32 cellular contexts compared by ENCODE assay signal in the genomic region with DNA sequence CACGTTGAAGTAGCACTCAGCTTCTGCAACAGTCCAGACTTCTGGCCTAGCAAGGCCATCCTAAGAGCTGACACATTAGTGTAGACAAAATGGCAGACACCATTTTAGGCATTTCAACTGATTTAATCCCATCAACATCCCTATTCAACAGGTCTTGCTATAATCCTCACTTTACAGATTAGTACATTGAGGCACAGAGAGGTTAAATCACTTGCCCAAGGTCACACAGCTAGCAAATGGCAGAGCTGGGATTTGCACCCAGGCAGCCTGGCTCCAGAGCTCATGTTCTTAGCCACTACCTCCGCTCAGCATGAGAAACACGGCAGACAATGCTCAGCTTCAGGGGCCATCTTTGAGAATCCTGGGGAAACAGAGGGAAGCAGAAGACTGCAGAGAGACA.
"Had no signal": no experiment of that assay in that cellular context is flagged by ENCODE, and none has a peak within 500 bp of the region (broad histone marks: within the 10 kb centered on the region; RNA-seq: fewer than 3 reads in every experiment).

No MANE protein-coding gene starts in this region.

- DNase-seq: naive thymus-derived CD4-positive, alpha-beta T cell; natural killer cell; nucleus accumbens; ovary; posterior cingulate gyrus; psoas muscle; right cardiac atrium; spleen; stimulated activated CD4-positive, alpha-beta T cell treated with anti-CD3 and anti-CD28 coated beads, Interleukin-12 subunit alpha, Interleukin-12 subunit beta, amount 100 ng/mL, for 4 hours; stimulated activated CD4-positive, alpha-beta T cell treated with anti-CD3 and anti-CD28 coated beads, Interleukin-1b, Interleukin-23, amount 100 ng/mL, for 48 hours; stimulated activated CD4-positive, alpha-beta T cell treated with anti-CD3 and anti-CD28 coated beads, Interleukin-4, amount 100 ng/mL, for 1 hour; stimulated activated CD4-positive, alpha-beta T cell treated with anti-CD3 and anti-CD28 coated beads, Interleukin-4, amount 100 ng/mL, for 4 hours; stimulated activated CD8-positive, alpha-beta memory T cell treated with anti-CD3 and anti-CD28 coated beads, Interleukin-4, amount 100 ng/mL, for 48 hours; stimulated activated naive CD4-positive, alpha-beta T cell; stimulated activated naive CD8-positive, alpha-beta T cell treated with anti-CD3 and anti-CD28 coated beads, Interleukin-15, amount 100 ng/mL, for 72 hours; stimulated activated naive CD8-positive, alpha-beta T cell treated with anti-CD3 and anti-CD28 coated beads, Interleukin-15, Interleukin-2, amounts not matched to agents 100 U/mL and 50 U/mL, for 24 hours; substantia nigra; testis; tibial artery; transverse colon; upper lobe of right lung; uterus had no signal

- H3K27me3 ChIP-seq: neutrophil, ovary, spleen, suprapubic skin, testis, tibial artery, transverse colon, upper lobe of right lung, uterus had no signal

- H3K9me3 ChIP-seq: neutrophil, ovary, psoas muscle, spleen, suprapubic skin, testis, tibial artery, transverse colon, upper lobe of right lung, uterus had no signal

- H3K4me1 Mint-ChIP-seq: naive thymus-derived CD4-positive, alpha-beta T cell; natural killer cell; nephron; stimulated activated memory B cell treated with anti-CD40 and anti-IgM and Interleukin-4, amounts not matched to agents 10 μg/mL and 1 μg/mL and 100 μg/mL, for 72 hours; stimulated activated naive CD8-positive, alpha-beta T cell treated with anti-CD3 and anti-CD28 coated beads, Interleukin-15, amount 100 ng/mL, for 72 hours had no signal

- H3K9ac ChIP-seq: parathyroid adenoma had no signal

- ATAC-seq: naive thymus-derived CD4-positive, alpha-beta T cell; natural killer cell; psoas muscle; right cardiac atrium; sciatic nerve; stimulated activated memory B cell treated with anti-CD40 and anti-IgM and Interleukin-4, amounts not matched to agents 10 μg/mL and 1 μg/mL and 100 μg/mL, for 72 hours; stimulated activated naive CD8-positive, alpha-beta T cell treated with anti-CD3 and anti-CD28 coated beads, Interleukin-15, amount 100 ng/mL, for 72 hours; stimulated activated naive CD8-positive, alpha-beta T cell treated with anti-CD3 and anti-CD28 coated beads, Interleukin-15, Interleukin-2, amounts not matched to agents 100 U/mL and 50 U/mL, for 24 hours; upper lobe of right lung had no signal

- H3K79me2 ChIP-seq: parathyroid adenoma had no signal

- H3K4me2 ChIP-seq: smooth muscle cell had no signal

- H3K36me3 Mint-ChIP-seq: naive thymus-derived CD4-positive, alpha-beta T cell; natural killer cell; stimulated activated memory B cell treated with anti-CD40 and anti-IgM and Interleukin-4, amounts not matched to agents 10 μg/mL and 1 μg/mL and 100 μg/mL, for 72 hours; type B pancreatic cell had no signal

- H3K4me3 ChIP-seq: ovary, psoas muscle, skin epidermis, smooth muscle cell, spleen, suprapubic skin, testis, tibial artery, transverse colon, upper lobe of right lung, uterus had no signal

- H3K9me3 Mint-ChIP-seq: naive thymus-derived CD4-positive, alpha-beta T cell; natural killer cell; stimulated activated memory B cell treated with anti-CD40 and anti-IgM and Interleukin-4, amounts not matched to agents 10 μg/mL and 1 μg/mL and 100 μg/mL, for 72 hours; stimulated activated naive CD8-positive, alpha-beta T cell treated with anti-CD3 and anti-CD28 coated beads, Interleukin-15, amount 100 ng/mL, for 72 hours had no signal

- H3K4me3 Mint-ChIP-seq: naive thymus-derived CD4-positive, alpha-beta T cell; natural killer cell; nephron; stimulated activated memory B cell treated with anti-CD40 and anti-IgM and Interleukin-4, amounts not matched to agents 10 μg/mL and 1 μg/mL and 100 μg/mL, for 72 hours; stimulated activated naive CD8-positive, alpha-beta T cell treated with anti-CD3 and anti-CD28 coated beads, Interleukin-15, amount 100 ng/mL, for 72 hours had no signal

- H3K27ac ChIP-seq: neutrophil, ovary, parathyroid adenoma, psoas muscle, skin epidermis, spleen, suprapubic skin, testis, tibial artery, transverse colon, upper lobe of right lung, uterus had no signal

- H3K4me1 ChIP-seq: psoas muscle, spleen, suprapubic skin, testis, transverse colon, upper lobe of right lung, uterus had no signal

- H3K36me3 ChIP-seq: neutrophil, ovary, spleen, suprapubic skin, tibial artery, transverse colon, upper lobe of right lung, uterus had no signal

- H3K27ac Mint-ChIP-seq: natural killer cell; nephron; progenitor cell of endocrine pancreas; stimulated activated memory B cell treated with anti-CD40 and anti-IgM and Interleukin-4, amounts not matched to agents 10 μg/mL and 1 μg/mL and 100 μg/mL, for 72 hours had no signal

- H3K27me3 Mint-ChIP-seq: progenitor cell of endocrine pancreas; stimulated activated memory B cell treated with anti-CD40 and anti-IgM and Interleukin-4, amounts not matched to agents 10 μg/mL and 1 μg/mL and 100 μg/mL, for 72 hours; stimulated activated naive CD8-positive, alpha-beta T cell treated with anti-CD3 and anti-CD28 coated beads, Interleukin-15, amount 100 ng/mL, for 72 hours; type B pancreatic cell had no signal
